ENCODE assay signal across 8 cellular contexts in genomic region chr15:86711476-86711875, GRCh38.
"Had no signal": no experiment of that assay in that cellular context is flagged by ENCODE, and none has a peak within 500 bp of the region (broad histone marks: within the 10 kb centered on the region; RNA-seq: fewer than 3 reads in every experiment).

No MANE protein-coding gene starts in this region.

- DNase-seq: GM23248, GOT3, H7, H9, HCEC 1CT, HFFc6 had no signal

- H3K4me3 ChIP-seq: GM23248, HAP-1 had no signal

- H3K27ac ChIP-seq: GM23248 had no signal

- H2AFZ ChIP-seq: GM23248 had no signal

- H3K27ac Mint-ChIP-seq: H9, HFFc6 had no signal

- H3K9me3 ChIP-seq: HAP-1 had no signal

- H3K36me3 ChIP-seq: HAP-1 had no signal

- H3K4me1 ChIP-seq: HAP-1 had no signal

- H3K9me3 Mint-ChIP-seq: H9 had no signal

- H3K4me3 Mint-ChIP-seq: H9, HFFc6 had no signal

- ATAC-seq: HCT116 had no signal
